ENCODE assay signal across 1 cellular context in genomic region chr19:58513213-58513693, GRCh38.
TF ChIP-seq lines count a peak whose summit lies in the region.

No MANE protein-coding gene starts in this region.

TF ChIP-seq in GM23338, 12 proteins besides CTCF, POLR2A, EP300 and RAD21 (continued from another document):
- TF ChIP-seq REST (IDR thresholded peaks at IDR 0.05; ENCODE audit: unreplicated experiment) (no peak), ZNF462 (CRISPR knock-in tag; IDR thresholded peaks at IDR 0.05) (no peak)
